In the genomic region with DNA sequence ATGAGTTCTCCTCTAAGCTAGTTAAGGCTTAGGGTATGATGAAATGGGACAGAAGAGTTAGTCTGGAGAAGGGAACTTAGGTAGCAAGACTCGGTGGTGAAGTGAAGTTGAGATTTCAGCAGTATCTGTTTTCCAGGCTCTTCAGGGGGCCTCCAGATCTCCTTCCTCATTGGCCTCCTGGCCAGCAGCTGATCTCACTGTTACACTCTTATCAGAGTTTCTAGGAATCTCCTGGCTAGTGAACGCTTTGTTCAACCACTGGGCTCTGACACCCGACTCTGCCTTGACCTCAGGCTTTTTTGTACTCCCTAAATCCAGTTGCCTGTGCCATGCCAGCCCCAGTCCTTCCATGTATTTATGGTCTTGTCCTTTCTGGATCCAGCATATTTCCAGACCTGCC, we compare ENCODE assay signal across 28 cellular contexts.
"Had no signal": no experiment of that assay in that cellular context is flagged by ENCODE, and none has a peak within 500 bp of the region (broad histone marks: within the 10 kb centered on the region; RNA-seq: fewer than 3 reads in every experiment).

No MANE protein-coding gene starts in this region.

- ATAC-seq: foreskin keratinocyte; gastroesophageal sphincter; left colon; mucosa of descending colon; naive thymus-derived CD4-positive, alpha-beta T cell; sciatic nerve had no signal

- DNase-seq: dorsolateral prefrontal cortex; effector CD4-positive, alpha-beta T cell; foreskin keratinocyte; hypothalamus; immature natural killer cell; kidney glomerular epithelial cell; left colon; mucosa of descending colon; naive thymus-derived CD4-positive, alpha-beta T cell; stimulated activated CD4-positive, alpha-beta T cell treated with anti-CD3 and anti-CD28 coated beads, Interleukin-12 subunit alpha, Interleukin-12 subunit beta, amount 100 ng/mL, for 4 hours; stimulated activated CD4-positive, alpha-beta T cell treated with anti-CD3 and anti-CD28 coated beads, Interleukin-1b, Interleukin-23, amount 100 ng/mL, for 48 hours; stimulated activated CD4-positive, alpha-beta T cell treated with anti-CD3 and anti-CD28 coated beads, Interleukin-4, amount 100 ng/mL, for 1 hour; stimulated activated CD8-positive, alpha-beta memory T cell treated with anti-CD3 and anti-CD28 coated beads, Interleukin-4, amount 100 ng/mL, for 48 hours; stimulated activated naive CD4-positive, alpha-beta T cell; stomach; tibial artery; upper lobe of left lung had no signal

- H3K4me1 ChIP-seq: gastroesophageal sphincter, neural progenitor cell, parathyroid adenoma, stomach, tibial artery, upper lobe of left lung had no signal

- H3K4me2 ChIP-seq: neural progenitor cell, smooth muscle cell had no signal

- H3K27me3 Mint-ChIP-seq: progenitor cell of endocrine pancreas had no signal

- H2AFZ ChIP-seq: neural progenitor cell, parathyroid adenoma had no signal

- H3K4me1 Mint-ChIP-seq: immature natural killer cell; memory B cell; naive thymus-derived CD4-positive, alpha-beta T cell had no signal

- H3K4me3 ChIP-seq: dorsolateral prefrontal cortex, esophagus muscularis mucosa, gastroesophageal sphincter, lung, mucosa of descending colon, neural progenitor cell, smooth muscle cell, stomach, tibial artery, upper lobe of left lung had no signal

- H3K27ac ChIP-seq: dorsolateral prefrontal cortex, esophagus muscularis mucosa, foreskin keratinocyte, gastroesophageal sphincter, neural progenitor cell, parathyroid adenoma, stomach, tibial artery, upper lobe of left lung had no signal

- H3K79me2 ChIP-seq: parathyroid adenoma had no signal

- H3K9me3 Mint-ChIP-seq: memory B cell, mesothelial cell of epicardium, nephron, neural progenitor cell had no signal

- H3K36me3 Mint-ChIP-seq: immature natural killer cell; memory B cell; mesothelial cell of epicardium; naive thymus-derived CD4-positive, alpha-beta T cell; neural progenitor cell had no signal

- H3K36me3 ChIP-seq: esophagus muscularis mucosa, gastroesophageal sphincter, neural progenitor cell, stomach, tibial artery, upper lobe of left lung had no signal

- H3K4me3 Mint-ChIP-seq: immature natural killer cell; memory B cell; mesothelial cell of epicardium; naive thymus-derived CD4-positive, alpha-beta T cell; nephron; neural progenitor cell had no signal

- H3K9me3 ChIP-seq: esophagus muscularis mucosa, gastroesophageal sphincter, mucosa of descending colon, stomach, tibial artery, upper lobe of left lung had no signal

- H3K27me3 ChIP-seq: dorsolateral prefrontal cortex, esophagus muscularis mucosa, foreskin keratinocyte, gastroesophageal sphincter, neural progenitor cell, upper lobe of left lung had no signal

- H3K27ac Mint-ChIP-seq: immature natural killer cell; memory B cell; mesothelial cell of epicardium; naive thymus-derived CD4-positive, alpha-beta T cell; nephron; neural progenitor cell; progenitor cell of endocrine pancreas had no signal
